Comparison of ENCODE assay signal across 8 cellular contexts in the genomic region with DNA sequence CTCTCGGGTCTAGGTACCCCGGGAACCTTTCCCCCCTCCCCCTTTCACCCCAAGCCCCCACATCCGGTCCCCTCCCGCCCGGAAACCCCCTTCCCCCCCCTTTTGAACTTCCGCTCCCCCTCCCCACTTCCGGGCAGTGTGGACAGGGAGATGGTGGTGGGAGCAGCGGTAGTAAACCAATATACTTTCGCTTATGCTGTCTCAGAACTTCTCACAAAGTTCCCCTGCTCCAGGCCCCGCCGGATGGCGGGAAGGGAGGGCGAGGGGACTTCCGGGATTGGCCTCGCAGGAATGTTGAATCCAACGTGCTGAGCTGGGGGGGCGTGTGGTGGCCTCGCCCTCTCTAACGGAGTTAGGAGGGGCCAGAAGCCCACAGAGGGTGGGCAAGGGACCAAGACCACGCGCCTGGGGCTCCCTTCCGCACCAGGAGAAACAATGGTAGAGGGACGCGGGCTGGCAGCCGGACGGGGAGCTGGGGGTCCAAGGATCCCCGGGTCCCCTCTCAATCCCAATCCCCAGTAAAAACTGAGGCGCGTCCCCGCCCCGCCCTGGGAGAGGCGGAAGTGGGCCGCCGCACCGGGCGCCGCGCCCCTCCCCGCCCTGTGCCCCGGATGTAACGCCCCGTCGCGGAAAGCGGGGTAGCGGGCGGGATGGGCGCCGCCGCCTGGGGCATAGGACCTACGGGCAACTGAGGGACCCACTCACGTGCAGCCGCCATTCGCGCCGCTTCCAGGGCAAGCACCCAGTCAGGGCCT. TPM values are rescaled to one million over a fixed set of nuclear protein-coding genes. Genes with fewer than 3 reads are reported as not detected.
DNase-seq lines count a peak whose midpoint lies in the region; ATAC-seq and TF ChIP-seq lines count a peak whose summit lies in the region.

No MANE protein-coding gene starts in this region.

- peaks cover 39% of the 10 kb centered on the region for H3K36me3 ChIP-seq in endodermal cell (ENCODE audit: control insufficient read depth, insufficient read depth, low read length)
- peaks cover 36 to 46% (median 42%) of the 10 kb centered on the region in 4 donors for H3K36me3 ChIP-seq in stomach

- H3K4me3 ChIP-seq in endodermal cell (ENCODE audit: low read length) (peak overlapping the region; percentile 91), stomach (peak overlapping the region; percentile 82 to 100 (median 100))

- TF ChIP-seq EP300 in stomach (IDR thresholded peaks at IDR 0.05) = no peak

- 0% methylated on average over 2 to 49 of the region's 56 CpGs for WGBS in endodermal cell (ENCODE audit: insufficient coverage in 1 of 2, insufficient read length in 1 of 2), 2 experiments
- WGBS in stomach, 5 donors = 0 to 1% (median 0%) methylated on average over 24 to 56 of the region's 56 CpGs

- H3K4me1 Mint-ChIP-seq in endodermal cell = peaks cover 37% of the 10 kb centered on the region

- peaks cover 19% of the 10 kb centered on the region for H3K4me1 ChIP-seq in endodermal cell (ENCODE audit: control insufficient read depth, insufficient read depth, low read length)
- peaks cover 44 to 73% (median 65%) of the 10 kb centered on the region in 4 donors for H3K4me1 ChIP-seq in stomach

- peak overlapping the region; percentile 85 for H3K9ac ChIP-seq in endodermal cell (ENCODE audit: extremely low read depth, low read length, poor library complexity, severe bottlenecking)

- no peaks in the 10 kb centered on the region for H3K27me3 Mint-ChIP-seq in endodermal cell (ENCODE audit: insufficient read depth)

- H3K27ac ChIP-seq in endodermal cell (ENCODE audit: low read depth, low read length) (peak overlapping the region; percentile 96), stomach (peak overlapping the region; percentile 96 to 100 (median 99))

- no peak for TF ChIP-seq CTCF in endodermal cell (conservative IDR thresholded peaks at IDR 0.05)
- TF ChIP-seq CTCF in stomach (IDR thresholded peaks at IDR 0.05) = no peak

- H3K9me3 Mint-ChIP-seq in endodermal cell = no peaks in the 10 kb centered on the region

- peak overlapping the region; percentile 94 for H3K27ac Mint-ChIP-seq in endodermal cell

- peaks cover 36% of the 10 kb centered on the region for H3K36me3 Mint-ChIP-seq in endodermal cell (ENCODE audit: low read depth)

- DNase-seq in AG08395 (ENCODE audit: low spot score) = peak; percentile 40
- peak; percentile 74 for DNase-seq in NCI-H82 (lab: John Stamatoyannopoulos, UW)
- DNase-seq in activated CD8-positive, alpha-beta memory T cell treated with anti-CD3 and anti-CD28 coated beads, Interleukin-2, amount 50 U/mL, for 48 hours = peak; percentile 86
- DNase-seq in endodermal cell = peak; percentile 85
- DNase-seq in mucosa of gallbladder (ENCODE audit: low spot score) = peak; percentile 36
- DNase-seq in stomach = peak; percentile 70

- peak overlapping the region; percentile 93 for H3K4me3 Mint-ChIP-seq in endodermal cell

- H3K9me3 ChIP-seq in endodermal cell (ENCODE audit: control insufficient read depth, low read length) (no peaks in the 10 kb centered on the region), stomach (no peaks in the 10 kb centered on the region)

- H3K27me3 ChIP-seq in endodermal cell (ENCODE audit: control insufficient read depth, insufficient read depth, low read length, poor library complexity, severe bottlenecking) (no peaks in the 10 kb centered on the region), stomach (no peaks in the 10 kb centered on the region)

- no peak for TF ChIP-seq POLR2A in stomach (IDR thresholded peaks at IDR 0.05)

- ATAC-seq in GM19324 (IDR thresholded peaks at IDR 0.05; ENCODE audit: low FRiP score, unreplicated experiment) (peak; percentile 19), GM19395 (IDR thresholded peaks at IDR 0.05; ENCODE audit: unreplicated experiment) (no peak)

- intact Hi-C loops in stomach (cut with DNase I; ENCODE audit: low total_unique reads) = no loop called here

RNA-seq across cellular contexts. Expression of gene PFN1, which starts 0.7 kb away (rescaled TPM):
- total RNA-seq in endodermal cell = 100 to 1,000 TPM; 880 to 935 TPM
- 762 TPM for polyA plus RNA-seq in endodermal cell (2013, experiment 1 of 2)
- polyA plus RNA-seq in endodermal cell (2013, experiment 2 of 2) = 742 TPM
- 484 TPM for total RNA-seq in mucosa of gallbladder
- 100 to 1,000 TPM; 218 to 690 (median 514) TPM for total RNA-seq in stomach
- polyA plus RNA-seq in stomach = 100 to 1,000 TPM; 587 to 789 (median 610) TPM

RNA-seq across cellular contexts. Expression of gene ENO3, which starts 3.3 kb away (rescaled TPM):
- 10 to 100 TPM; 34.1 to 53.6 TPM for total RNA-seq in endodermal cell
- polyA plus RNA-seq in endodermal cell (2013, experiment 1 of 2) = 57.3 TPM
- polyA plus RNA-seq in endodermal cell (2013, experiment 2 of 2) = 57.5 TPM
- total RNA-seq in mucosa of gallbladder = 7.5 TPM
- 10 to 100 TPM in 1 of 5 donors, 1 to 10 TPM in 3, not detected in 1; 1.8 to 12.1 (median 5.8) TPM for total RNA-seq in stomach
- 10 to 100 TPM in 1 of 3 donors, 1 to 10 TPM in 2; 6.6 to 11.3 (median 10.0) TPM for polyA plus RNA-seq in stomach

RNA-seq across cellular contexts. Expression of gene RNF167, which starts 7.5 kb away (rescaled TPM):
- total RNA-seq in endodermal cell (100 to 1,000 TPM; 120 to 123 TPM), mucosa of gallbladder (140 TPM), stomach (10 to 100 TPM in 4 of 5 donors, 1 to 10 TPM in 1; 8.8 to 57.1 (median 33.9) TPM)
- 106 TPM for polyA plus RNA-seq in endodermal cell (2013, experiment 1 of 2)
- polyA plus RNA-seq in endodermal cell (2013, experiment 2 of 2) = 87.5 TPM
- 100 to 1,000 TPM in 2 of 3 donors, 10 to 100 TPM in 1; 73.3 to 134 (median 112) TPM for polyA plus RNA-seq in stomach

RNA-seq across cellular contexts. Expression of gene SLC25A11, which starts 7.7 kb away (rescaled TPM):
- 10 to 100 TPM; 59.9 to 76.9 TPM for total RNA-seq in endodermal cell
- polyA plus RNA-seq in endodermal cell (2013, experiment 1 of 2) = 63.1 TPM
- polyA plus RNA-seq in endodermal cell (2013, experiment 2 of 2) = 59.5 TPM
- total RNA-seq in mucosa of gallbladder = 68.9 TPM
- total RNA-seq in stomach = 10 to 100 TPM; 25.2 to 73.5 (median 43.2) TPM
- polyA plus RNA-seq in stomach = 10 to 100 TPM; 29.1 to 45.6 (median 40.9) TPM

RNA-seq across cellular contexts. Expression of gene GP1BA, which starts 15.5 kb away (rescaled TPM):
- total RNA-seq in endodermal cell (not detected), mucosa of gallbladder (not detected), stomach (not detected)
- polyA plus RNA-seq in endodermal cell (2013, experiment 1 of 2) = not detected
- not detected for polyA plus RNA-seq in endodermal cell (2013, experiment 2 of 2)
- under 1 TPM in 1 of 3 donors, not detected in 2; 0.05 TPM for polyA plus RNA-seq in stomach

Comparison
In these comparisons a context has a peak if more than half of its experiments do, and no peak if none do; other contexts are left out.
1. DNase-seq: peak in every context shown above with its lines; median percentile 86 in activated CD8-positive, alpha-beta memory T cell treated with anti-CD3 and anti-CD28 coated beads, Interleukin-2, amount 50 U/mL, for 48 hours; 85 in endodermal cell; 74 in NCI-H82; 70 in stomach; 40 in AG08395; 36 in mucosa of gallbladder.